Comparison of ENCODE assay signal across 14 cellular contexts in genomic region chr2:63763336-63764056, GRCh38.
A peak's percentile ranks its signal among the peaks of the same experiment; 100 is the strongest.
DNase-seq lines count a peak whose midpoint lies in the region; ATAC-seq and TF ChIP-seq lines count a peak whose summit lies in the region.
"Had no signal": no experiment of that assay in that cellular context is flagged by ENCODE, and none has a peak within 500 bp of the region (broad histone marks: within the 10 kb centered on the region; RNA-seq: fewer than 3 reads in every experiment).

No MANE protein-coding gene starts in this region.

- no peaks in the 10 kb centered on the region for H4K20me1 ChIP-seq in neural progenitor cell (ENCODE audit: low read depth)

- H3K4me1 ChIP-seq in ACC112 (ENCODE audit: control insufficient read depth, insufficient read depth, low read length, unreplicated experiment) (peaks cover 22% of the 10 kb centered on the region), ascending aorta (peaks cover 4 to 14% of the 10 kb centered on the region in 2 donors), neural progenitor cell (peaks cover 18% of the 10 kb centered on the region)
- no peaks in the 10 kb centered on the region for H3K4me1 ChIP-seq in CD8-positive, alpha-beta T cell (ENCODE audit: insufficient read depth, low read length)

- H3K36me3 Mint-ChIP-seq in CD8-positive, alpha-beta T cell, result no peaks in the 10 kb centered on the region
- H3K36me3 Mint-ChIP-seq in natural killer cell, result no peaks in the 10 kb centered on the region
- no peaks in the 10 kb centered on the region for H3K36me3 Mint-ChIP-seq in neural progenitor cell

- POLR2A ChIA-PET in CD8-positive, alpha-beta T cell (lab: Charles Lee), result no interaction called here

- H3K9ac ChIP-seq in neural progenitor cell, result no peak overlapping the region

- peak overlapping the region; percentile 85 for H3K27ac ChIP-seq in ACC112 (ENCODE audit: low read depth, low read length)
- peak overlapping the region; percentile 45 to 63 for H3K27ac ChIP-seq in ascending aorta
- H3K27ac ChIP-seq in CD8-positive, alpha-beta T cell (ENCODE audit: low read depth, low read length), result no peak overlapping the region
- no peak overlapping the region for H3K27ac ChIP-seq in neural progenitor cell
- H3K27ac ChIP-seq: neutrophil had no signal

- no peak overlapping the region for H3K4me3 Mint-ChIP-seq in CD8-positive, alpha-beta T cell
- H3K4me3 Mint-ChIP-seq in natural killer cell, result no peak overlapping the region
- H3K4me3 Mint-ChIP-seq in neural progenitor cell, result no peak overlapping the region

- CTCF ChIA-PET in CD8-positive, alpha-beta T cell (lab: Charles Lee), result no interaction called here

- TF ChIP-seq CTCF in ascending aorta (IDR thresholded peaks at IDR 0.05) (no peak), fibroblast of villous mesenchyme (IDR thresholded peaks at IDR 0.05; ENCODE audit: insufficient read depth, low read depth, low read length) (no peak), natural killer cell (IDR thresholded peaks at IDR 0.05) (no peak), neural progenitor cell (IDR thresholded peaks at IDR 0.05) (no peak)
- TF ChIP-seq CTCF in CD8-positive, alpha-beta T cell (IDR thresholded peaks at IDR 0.05), result no peak

- no peaks in the 10 kb centered on the region for H3K27me3 ChIP-seq in ACC112 (ENCODE audit: insufficient read depth, low read length)
- H3K27me3 ChIP-seq in ascending aorta, result no peaks in the 10 kb centered on the region
- no peaks in the 10 kb centered on the region for H3K27me3 ChIP-seq in CD8-positive, alpha-beta T cell (ENCODE audit: insufficient read depth, low read length)
- H3K27me3 ChIP-seq in neural progenitor cell, result no peaks in the 10 kb centered on the region
- H3K27me3 ChIP-seq: neutrophil had no signal

- no peaks in the 10 kb centered on the region for H3K27me3 Mint-ChIP-seq in CD8-positive, alpha-beta T cell (ENCODE audit: low read depth)
- H3K27me3 Mint-ChIP-seq in natural killer cell (ENCODE audit: low read depth in 2 of 2), result peaks cover 4 to 7% of the 10 kb centered on the region in 2 donors
- H3K27me3 Mint-ChIP-seq in neural progenitor cell (ENCODE audit: insufficient read depth, low read depth), result no peaks in the 10 kb centered on the region

- no peak for ATAC-seq in GM21619 (IDR thresholded peaks at IDR 0.05; ENCODE audit: unreplicated experiment)
- ATAC-seq in CD8-positive, alpha-beta T cell, result no peak
- no peak for ATAC-seq in natural killer cell

- H3K79me2 ChIP-seq in ACC112 (ENCODE audit: control insufficient read depth, insufficient read depth, low read length, unreplicated experiment) (no peaks in the 10 kb centered on the region), neural progenitor cell (ENCODE audit: low read depth) (no peaks in the 10 kb centered on the region)

- H3K9me3 Mint-ChIP-seq in CD8-positive, alpha-beta T cell, result peaks cover 8% of the 10 kb centered on the region
- H3K9me3 Mint-ChIP-seq in natural killer cell, result no peaks in the 10 kb centered on the region
- peaks cover 12% of the 10 kb centered on the region for H3K9me3 Mint-ChIP-seq in neural progenitor cell

- H3K9me3 ChIP-seq in ascending aorta (peaks cover 0 to 11% of the 10 kb centered on the region in 2 donors), neural progenitor cell (ENCODE audit: low read depth) (peaks cover 16% of the 10 kb centered on the region)
- H3K9me3 ChIP-seq in CD8-positive, alpha-beta T cell (ENCODE audit: low read length), result peaks cover 7% of the 10 kb centered on the region
- H3K9me3 ChIP-seq: neutrophil had no signal

- H3K4me2 ChIP-seq in neural progenitor cell, result no peak overlapping the region

- H3K4me1 Mint-ChIP-seq in CD8-positive, alpha-beta T cell (ENCODE audit: low read depth), result no peaks in the 10 kb centered on the region
- H3K4me1 Mint-ChIP-seq in natural killer cell (peaks cover 0 to 6% of the 10 kb centered on the region in 2 donors), neural progenitor cell (peaks cover 17% of the 10 kb centered on the region)

- no peak overlapping the region for H2AFZ ChIP-seq in ACC112 (ENCODE audit: low read length, unreplicated experiment)
- no peak overlapping the region for H2AFZ ChIP-seq in neural progenitor cell (replicated peaks)

- H3K4me3 ChIP-seq in ACC112 (ENCODE audit: low read depth, low read length), result peak overlapping the region; percentile 27; the same call in 1 of the 2 replicates
- peak overlapping the region in 1 of 2 donors; percentile 2 for H3K4me3 ChIP-seq in ascending aorta
- no peak overlapping the region for H3K4me3 ChIP-seq in fibroblast of villous mesenchyme (ENCODE audit: low read depth, low read length)
- no peak overlapping the region for H3K4me3 ChIP-seq in CD8-positive, alpha-beta T cell (ENCODE audit: low read depth, low read length)
- no peak overlapping the region for H3K4me3 ChIP-seq in neural progenitor cell
- H3K4me3 ChIP-seq: lung, thoracic aorta had no signal

- no peak overlapping the region for H3K27ac Mint-ChIP-seq in CD8-positive, alpha-beta T cell
- H3K27ac Mint-ChIP-seq in natural killer cell (no peak overlapping the region), neural progenitor cell (no peak overlapping the region)

- intact Hi-C loops in ascending aorta (cut with DNase I) (loop anchor here (1.0 to 2.0 kb wide), 2 partner anchors 65 to 77 kb away; no protein-coding TSS in a partner anchor), natural killer cell (cut with micrococcal nuclease) (no loop called here)
- intact Hi-C loops in CD8-positive, alpha-beta T cell (cut with DNase I, micrococcal nuclease), result no loop called here

- DNase-seq in HCEC 1CT (peak; percentile 25), ascending aorta (ENCODE audit: low spot score in 2 of 2) (peak in 1 of 2 donors; percentile 78), fibroblast of villous mesenchyme (ENCODE audit: low read depth) (peak; percentile 37), natural killer cell (no peak), neural progenitor cell (ENCODE audit: low spot score) (no peak)
- DNase-seq in CD8-positive, alpha-beta T cell, result no peak
- DNase-seq: central memory CD4-positive, alpha-beta T cell; NCI-H510A treated with DMSO at 0.1 percent for 48 hours; RPMI8226 had no signal

- H3K36me3 ChIP-seq in ACC112 (ENCODE audit: insufficient read depth, low read length) (peaks cover 14% of the 10 kb centered on the region), ascending aorta (no peaks in the 10 kb centered on the region), neural progenitor cell (peaks cover 9% of the 10 kb centered on the region)
- no peaks in the 10 kb centered on the region for H3K36me3 ChIP-seq in CD8-positive, alpha-beta T cell (ENCODE audit: insufficient read depth, low read length)
- H3K36me3 ChIP-seq: neutrophil, thoracic aorta had no signal

- peaks cover 4% of the 10 kb centered on the region for H3F3A ChIP-seq in neural progenitor cell (ENCODE audit: low read depth)

Comparison
In these comparisons a context has a peak if more than half of its experiments do, and no peak if none do; other contexts are left out.
1. H3K27ac ChIP-seq: peak in ACC112 (single experiment) and ascending aorta (2 of 2); none in CD8-positive, alpha-beta T cell (single experiment) and neural progenitor cell (single experiment).
2. DNase-seq: peak in HCEC 1CT (single experiment) and fibroblast of villous mesenchyme (single experiment); none in CD8-positive, alpha-beta T cell (0 of 7), natural killer cell (single experiment) and neural progenitor cell (single experiment).